ENCODE assay signal across 8 cellular contexts in genomic region chr18:13800505-13801259, GRCh38. TPM values are rescaled to one million over a fixed set of nuclear protein-coding genes. Genes with fewer than 3 reads are reported as not detected.
DNase-seq lines count a peak whose midpoint lies in the region; ATAC-seq and TF ChIP-seq lines count a peak whose summit lies in the region.

No MANE protein-coding gene starts in this region.

- peak overlapping the region; percentile 22 to 49 for H3K4me3 ChIP-seq in HCT116 (replicated peaks in 1 of 2; ENCODE audit: low read depth in 1 of 2, low read length in 2 of 2)
- no peak overlapping the region for H3K4me3 ChIP-seq in OCI-LY7 (ENCODE audit: low read depth, low read length, poor library complexity, severe bottlenecking)
- peak overlapping the region; percentile 55 for H3K4me3 ChIP-seq in psoas muscle

- H3K27me3 Mint-ChIP-seq in activated naive CD8-positive, alpha-beta T cell treated with anti-CD3 and anti-CD28 coated beads for 36 hours = peaks cover 75% of the 10 kb centered on the region

- peak; percentile 98 for ATAC-seq in HCT116
- peak; percentile 94 to 99 for ATAC-seq in left cardiac atrium
- ATAC-seq in psoas muscle = peak; percentile 81 to 92 (median 82)
- ATAC-seq in GM19452 (IDR thresholded peaks at IDR 0.05; ENCODE audit: unreplicated experiment) = no peak

- H3K79me2 ChIP-seq in HCT116 (ENCODE audit: insufficient read depth, low read length) (no peaks in the 10 kb centered on the region), OCI-LY7 (ENCODE audit: insufficient read depth, low read depth, low read length) (no peaks in the 10 kb centered on the region)

- CTCF ChIA-PET in HCT116 (lab: Charles Lee) = interaction anchor here (0.6 to 1.2 kb wide), 3 partner anchors 12 to 584 kb away, joined by 3 to 9 read pairs (median 3); no protein-coding TSS in a partner anchor
- CTCF ChIA-PET in OCI-LY7 (lab: Charles Lee; ENCODE audit: unreplicated experiment) = no interaction called here

- no peak overlapping the region for H3K27ac Mint-ChIP-seq in activated naive CD8-positive, alpha-beta T cell treated with anti-CD3 and anti-CD28 coated beads for 36 hours

- H3K4me1 Mint-ChIP-seq in activated naive CD8-positive, alpha-beta T cell treated with anti-CD3 and anti-CD28 coated beads for 36 hours = peaks cover 6% of the 10 kb centered on the region

- H3K9me3 ChIP-seq in HCT116 (ENCODE audit: control insufficient read depth in 1 of 2, insufficient read depth in 1 of 2, low read depth in 1 of 2, low read length in 2 of 2) = no peaks in the 10 kb centered on the region
- H3K9me3 ChIP-seq in OCI-LY7 (ENCODE audit: low read length) = no peaks in the 10 kb centered on the region
- no peaks in the 10 kb centered on the region for H3K9me3 ChIP-seq in psoas muscle

- no peaks in the 10 kb centered on the region for H3K36me3 ChIP-seq in HCT116 (ENCODE audit: control insufficient read depth in 1 of 2, insufficient read depth in 2 of 2, low read length in 2 of 2)
- no peaks in the 10 kb centered on the region for H3K36me3 ChIP-seq in OCI-LY7 (ENCODE audit: insufficient read depth, low read length)
- no peaks in the 10 kb centered on the region for H3K36me3 ChIP-seq in psoas muscle (ENCODE audit: insufficient read depth in 1 of 2, low read depth in 1 of 2)

- intact Hi-C loops in HCT116 (cut with micrococcal nuclease) = loop anchor here (5.0 kb wide), 1 partner anchor 243 kb away; no protein-coding TSS in a partner anchor
- intact Hi-C loops in OCI-LY7 (cut with micrococcal nuclease; ENCODE audit: unreplicated experiment) = no loop called here
- intact Hi-C loops in left cardiac atrium (cut with DNase I) = loop anchor here in 1 of 2 donors (10.0 kb wide), 1 partner anchor 246 kb away; no protein-coding TSS in a partner anchor
- intact Hi-C loops in psoas muscle (cut with DNase I) = loop anchor here in 1 of 2 donors (5.0 to 10.0 kb wide), 2 partner anchors 246 to 583 kb away; partner anchors contain the start of gene LDLRAD4

- no peaks in the 10 kb centered on the region for H3K36me3 Mint-ChIP-seq in activated naive CD8-positive, alpha-beta T cell treated with anti-CD3 and anti-CD28 coated beads for 36 hours

- H3K9me2 ChIP-seq in HCT116 (ENCODE audit: insufficient read depth) (no peaks in the 10 kb centered on the region), OCI-LY7 (ENCODE audit: insufficient read depth, low read length) (no peaks in the 10 kb centered on the region)

- H3K9me3 Mint-ChIP-seq in activated naive CD8-positive, alpha-beta T cell treated with anti-CD3 and anti-CD28 coated beads for 36 hours = no peaks in the 10 kb centered on the region

- RAD21 ChIA-PET in HCT116 (lab: Charles Lee; ENCODE audit: low non-redundant PET in 1 of 2, low total read pairs in 2 of 2, uncharacterized antibody in 2 of 2, unreplicated experiment in 2 of 2) = interaction anchor here (0.7 to 0.8 kb wide), 2 partner anchors 17 to 242 kb away, joined by 4 to 6 read pairs; no protein-coding TSS in a partner anchor

- BruUV-seq in HCT116 (replicated peaks; lab: Mats Ljungman, UMichigan) (no TSS peak), OCI-LY7 (replicated peaks; lab: Mats Ljungman, UMichigan) (no TSS peak)

- TF ChIP-seq RAD21 in HCT116 (IDR thresholded peaks at IDR 0.05; ENCODE audit: low read depth) = peak; percentile 76

- WGBS in psoas muscle, 3 donors = 14 to 16% (median 14%) methylated on average over 28 to 30 of the region's 30 CpGs

- peak overlapping the region; percentile 43 for H3K9ac ChIP-seq in HCT116 (ENCODE audit: low read length)

- no peak overlapping the region for H3K4me3 Mint-ChIP-seq in activated naive CD8-positive, alpha-beta T cell treated with anti-CD3 and anti-CD28 coated beads for 36 hours

- H3K4me2 ChIP-seq in HCT116 (ENCODE audit: low read length) (peak overlapping the region; percentile 92), OCI-LY7 (ENCODE audit: low read length) (no peak overlapping the region)

- DNase-seq in C1 segment of cervical spinal cord (lab: John Stamatoyannopoulos, UW) = peak in 11 of 14 donors; percentile 7 to 67 (median 23)
- peak; percentile 55 for DNase-seq in HCT116 (ENCODE audit: low read depth, low spot score)
- no peak for DNase-seq in OCI-LY7 (ENCODE audit: low spot score)
- DNase-seq in activated naive CD8-positive, alpha-beta T cell treated with anti-CD3 and anti-CD28 coated beads for 36 hours = peak; percentile 64
- DNase-seq in left cardiac atrium = peak; percentile 82
- DNase-seq in psoas muscle = peak; percentile 60 to 69
- no peak for DNase-seq in UCSD-AML1 (lab: John Stamatoyannopoulos, UW; ENCODE audit: unreplicated experiment)

- TF ChIP-seq POLR2A in HCT116 (IDR thresholded peaks at IDR 0.05; ENCODE audit: borderline replicate concordance, extremely low read depth, insufficient read depth, insufficient read length) = no peak

- H3K27me3 ChIP-seq in HCT116 (ENCODE audit: insufficient read depth, low read length) (no peaks in the 10 kb centered on the region), psoas muscle (ENCODE audit: insufficient read depth in 3 of 3, low read length in 2 of 3) (peaks cover 0 to 23% (median 5%) of the 10 kb centered on the region in 3 donors)

- POLR2A ChIA-PET in HCT116 (lab: Charles Lee) (no interaction called here), OCI-LY7 (lab: Charles Lee) (no interaction called here)

- H3K4me1 ChIP-seq in HCT116 (ENCODE audit: control insufficient read depth in 1 of 2, insufficient read depth in 2 of 2, low read length in 2 of 2) (peaks cover 16 to 27% of the 10 kb centered on the region in 2 experiments), OCI-LY7 (ENCODE audit: insufficient read depth, low read length, poor library complexity, severe bottlenecking) (no peaks in the 10 kb centered on the region), psoas muscle (no peaks in the 10 kb centered on the region)

- H3K27ac ChIP-seq in HCT116 (ENCODE audit: low read depth, low read length) (no peak overlapping the region), OCI-LY7 (ENCODE audit: low read depth, low read length, poor library complexity, severe bottlenecking) (no peak overlapping the region), psoas muscle (no peak overlapping the region)

- no peaks in the 10 kb centered on the region for H4K20me1 ChIP-seq in HCT116 (ENCODE audit: insufficient read depth)
- no peaks in the 10 kb centered on the region for H4K20me1 ChIP-seq in OCI-LY7 (ENCODE audit: insufficient read depth, low read length)

- H2AFZ ChIP-seq in HCT116 (ENCODE audit: low read depth, low read length, poor library complexity, severe bottlenecking) (peak overlapping the region; percentile 96), OCI-LY7 (ENCODE audit: low read length) (no peak overlapping the region)

- TF ChIP-seq CTCF in HCT116 (IDR thresholded peaks at IDR 0.05 in 2 of 3, conservative IDR thresholded peaks at IDR 0.05 in 1 of 3; ENCODE audit: borderline replicate concordance in 1 of 3, insufficient read depth in 1 of 3, low read depth in 2 of 3, low read length in 2 of 3) = peak; percentile 55 to 66 (median 63); a peak in 5 of 6 replicates
- peak; percentile 37; the same call in 1 of the 2 replicates for TF ChIP-seq CTCF in OCI-LY7 (conservative IDR thresholded peaks at IDR 0.05; ENCODE audit: low read length)
- TF ChIP-seq CTCF in psoas muscle (IDR thresholded peaks at IDR 0.05) = peak; percentile 47

TF ChIP-seq in HCT116, 20 proteins besides CTCF, POLR2A, EP300 and RAD21:
- no peak for TF ChIP-seq SIN3A (IDR thresholded peaks at IDR 0.05; ENCODE audit: low read depth)
- peak; percentile 64; the same call in 1 of the 2 replicates for TF ChIP-seq EGR1 (IDR thresholded peaks at IDR 0.05; ENCODE audit: low read depth)
TF ChIP-seq in HCT116: peak in this region for 1.

RNA-seq across cellular contexts. Expression of gene MC5R, which starts 23.3 kb away (rescaled TPM):
- total RNA-seq in HCT116 (2021; ENCODE audit: unreplicated experiment) = not detected
- not detected in 2 replicates for polyA plus RNA-seq in HCT116 (2012)
- total RNA-seq in OCI-LY7 (2014; rRNA removed; shearing (Covaris generic)) = not detected in 2 replicates
- total RNA-seq in OCI-LY7 (2022) = not detected in 2 replicates
- total RNA-seq in activated naive CD8-positive, alpha-beta T cell treated with anti-CD3 and anti-CD28 coated beads for 36 hours = not detected
- not detected for total RNA-seq in left cardiac atrium
- total RNA-seq in psoas muscle = not detected
- not detected for polyA plus RNA-seq in psoas muscle

Comparison
In these comparisons a context has a peak if more than half of its experiments do, and no peak if none do; other contexts are left out.
1. DNase-seq: peak in C1 segment of cervical spinal cord (11 of 14), HCT116 (single experiment), activated naive CD8-positive, alpha-beta T cell treated with anti-CD3 and anti-CD28 coated beads for 36 hours (single experiment), left cardiac atrium (single experiment) and psoas muscle (2 of 2); none in OCI-LY7 (single experiment) and UCSD-AML1 (single experiment).
2. Peak in every context shown above with its lines, with median percentiles within 50 percentile points of each other: CTCF ChIP-seq.